Comparison of ENCODE assay signal across 29 cellular contexts in genomic region chr6:106017454-106017853, GRCh38.
"Had no signal": no experiment of that assay in that cellular context is flagged by ENCODE, and none has a peak within 500 bp of the region (broad histone marks: within the 10 kb centered on the region; RNA-seq: fewer than 3 reads in every experiment).

No MANE protein-coding gene starts in this region.

- ATAC-seq: effector memory CD8-positive, alpha-beta T cell; esophagus mucosa; gastrocnemius medialis; heart right ventricle; left cardiac atrium; left lung; left ventricle myocardium superior; mucosa of descending colon had no signal

- H3K9me3 ChIP-seq: esophagus squamous epithelium, gastrocnemius medialis, heart right ventricle, left lung, mucosa of descending colon had no signal

- H3K4me3 ChIP-seq: coronary artery, dorsolateral prefrontal cortex, esophagus squamous epithelium, gastrocnemius medialis, heart right ventricle, left lung, lung, mucosa of descending colon had no signal

- H3K27ac Mint-ChIP-seq: effector memory CD8-positive, alpha-beta T cell; endodermal cell; memory B cell; mesothelial cell of epicardium had no signal

- H3K4me3 Mint-ChIP-seq: effector memory CD8-positive, alpha-beta T cell; endodermal cell; memory B cell; mesothelial cell of epicardium had no signal

- H3K4me1 ChIP-seq: gastrocnemius medialis, heart right ventricle, left lung had no signal

- H3K27me3 ChIP-seq: esophagus squamous epithelium, gastrocnemius medialis had no signal

- FAIRE-seq: colon, endometrium, islet of Langerhans, keratinocyte had no signal

- DNase-seq: dermis blood vessel endothelial cell; dorsolateral prefrontal cortex; effector CD8-positive, alpha-beta T cell; effector memory CD8-positive, alpha-beta T cell; endodermal cell; erythroblast; esophagus squamous epithelium; foreskin fibroblast; foreskin melanocyte; gastrocnemius medialis; glutamatergic neuron; head of caudate nucleus; heart right ventricle; hippocampal formation; left cardiac atrium; left lung; left ventricle myocardium superior; mammary epithelial cell; mucosa of descending colon had no signal

- H3K36me3 Mint-ChIP-seq: memory B cell, mesothelial cell of epicardium had no signal

- H3K4me1 Mint-ChIP-seq: memory B cell had no signal

- H3K36me3 ChIP-seq: esophagus squamous epithelium, gastrocnemius medialis, heart right ventricle, left lung had no signal

- H3K27me3 Mint-ChIP-seq: memory B cell had no signal

- H3K9me3 Mint-ChIP-seq: effector memory CD8-positive, alpha-beta T cell; endodermal cell; memory B cell; mesothelial cell of epicardium had no signal

- H3K27ac ChIP-seq: coronary artery, dorsolateral prefrontal cortex, epithelial cell of prostate, esophagus squamous epithelium, gastrocnemius medialis, heart right ventricle, left lung had no signal
